In the genomic region with DNA sequence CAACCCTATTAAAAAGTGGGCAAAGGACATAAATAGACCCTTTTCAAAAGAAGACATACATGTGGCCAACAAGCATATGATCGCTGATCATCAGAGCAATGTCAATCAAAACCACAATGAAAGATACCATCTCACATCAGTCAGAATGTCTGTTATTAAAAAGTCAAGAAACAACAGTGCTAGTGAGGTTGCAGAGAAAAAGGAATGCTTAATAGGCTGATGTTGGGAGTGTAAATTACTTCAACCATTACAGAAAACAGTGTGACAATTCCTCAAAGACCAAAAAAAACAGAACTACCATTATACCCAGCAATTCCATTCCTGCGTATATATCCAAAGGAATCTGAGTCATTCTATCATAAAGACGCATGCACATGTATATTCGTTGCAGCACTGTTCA, we compare ENCODE assay signal across 28 cellular contexts. TPM values are rescaled to one million over a fixed set of nuclear protein-coding genes. Genes with fewer than 3 reads are reported as not detected.
"Had no signal": no experiment of that assay in that cellular context is flagged by ENCODE, and none has a peak within 500 bp of the region (broad histone marks: within the 10 kb centered on the region; RNA-seq: fewer than 3 reads in every experiment).

No MANE protein-coding gene starts in this region.

- DNase-seq: colonic mucosa; cortex of kidney; dermis blood vessel endothelial cell; dorsolateral prefrontal cortex; effector CD4-positive, alpha-beta T cell; effector CD8-positive, alpha-beta T cell; effector memory CD4-positive, alpha-beta T cell; effector memory CD8-positive, alpha-beta T cell; endodermal cell; erythroblast; esophagus squamous epithelium; foreskin fibroblast; foreskin keratinocyte; gastrocnemius medialis; glutamatergic neuron; head of caudate nucleus; heart left ventricle; heart right ventricle had no signal

- ATAC-seq: effector memory CD8-positive, alpha-beta T cell; esophagus mucosa; foreskin keratinocyte; gastrocnemius medialis; gastroesophageal sphincter; heart left ventricle; heart right ventricle had no signal

- FAIRE-seq: colon, endometrium, endothelial cell of umbilical vein, frontal cortex had no signal

RNA-seq across cellular contexts. Expression of a gene that starts 13.2 kb away (rescaled TPM):
- total RNA-seq: dermis blood vessel endothelial cell, dermis microvascular lymphatic vessel endothelial cell, endothelial cell of umbilical vein, epithelial cell of proximal tubule, esophagus mucosa, foreskin keratinocyte, glomerular endothelial cell had no signal
- polyA plus RNA-seq: endothelial cell of umbilical vein, foreskin keratinocyte, hepatocyte had no signal
